8 cellular contexts compared by ENCODE assay signal in genomic region chr1:66532798-66533783, GRCh38. TPM values are rescaled to one million over a fixed set of nuclear protein-coding genes. Genes with fewer than 3 reads are reported as not detected.
DNase-seq lines count a peak whose midpoint lies in the region; ATAC-seq and TF ChIP-seq lines count a peak whose summit lies in the region.

No MANE protein-coding gene starts in this region.

- CTCF ChIA-PET in RWPE1 (lab: Yijun Ruan, JAX), result interaction anchor here (0.6 kb wide), 1 partner anchor 99 kb away, joined by 5 read pairs; no protein-coding TSS in a partner anchor

- H3K27me3 Mint-ChIP-seq in activated naive CD8-positive, alpha-beta T cell treated with anti-CD3 and anti-CD28 coated beads for 36 hours, result peaks cover 56% of the 10 kb centered on the region
- H3K27me3 Mint-ChIP-seq in osteocyte (ENCODE audit: unreplicated experiment), result no peaks in the 10 kb centered on the region

- no peaks in the 10 kb centered on the region for H3K36me3 Mint-ChIP-seq in activated naive CD8-positive, alpha-beta T cell treated with anti-CD3 and anti-CD28 coated beads for 36 hours
- H3K36me3 Mint-ChIP-seq in osteocyte (ENCODE audit: unreplicated experiment), result peaks cover 10% of the 10 kb centered on the region

- H3K27ac ChIP-seq in RWPE1, result no peak overlapping the region

- H3K9me3 Mint-ChIP-seq in activated naive CD8-positive, alpha-beta T cell treated with anti-CD3 and anti-CD28 coated beads for 36 hours, result no peaks in the 10 kb centered on the region
- no peaks in the 10 kb centered on the region for H3K9me3 Mint-ChIP-seq in osteocyte (ENCODE audit: unreplicated experiment)

- peak overlapping the region; percentile 77 for H3K4me3 Mint-ChIP-seq in activated naive CD8-positive, alpha-beta T cell treated with anti-CD3 and anti-CD28 coated beads for 36 hours
- peak overlapping the region; percentile 90 for H3K4me3 Mint-ChIP-seq in osteocyte (ENCODE audit: unreplicated experiment)

- TF ChIP-seq CTCF in osteocyte (IDR thresholded peaks at IDR 0.05) (no peak), RWPE1 (conservative IDR thresholded peaks at IDR 0.05; ENCODE audit: low read depth) (no peak)

- peaks cover 12% of the 10 kb centered on the region for H3K4me1 Mint-ChIP-seq in activated naive CD8-positive, alpha-beta T cell treated with anti-CD3 and anti-CD28 coated beads for 36 hours
- H3K4me1 Mint-ChIP-seq in osteocyte (ENCODE audit: unreplicated experiment), result peaks cover 62% of the 10 kb centered on the region

- peak; percentile 67 for ATAC-seq in Right ventricle myocardium superior (ENCODE audit: poor library complexity)
- no peak for ATAC-seq in HG03139 (IDR thresholded peaks at IDR 0.05; ENCODE audit: unreplicated experiment)

- POLR2A ChIA-PET in RWPE1 (lab: Yijun Ruan, JAX; ENCODE audit: low non-redundant PET), result no interaction called here

- intact Hi-C loops in Right ventricle myocardium superior (cut with DNase I), result no loop called here

- H3K27ac Mint-ChIP-seq in activated naive CD8-positive, alpha-beta T cell treated with anti-CD3 and anti-CD28 coated beads for 36 hours, result no peak overlapping the region
- peak overlapping the region; percentile 98 for H3K27ac Mint-ChIP-seq in osteocyte (ENCODE audit: unreplicated experiment)

- DNase-seq in stimulated activated naive CD4-positive, alpha-beta T cell (lab: John Stamatoyannopoulos, UW), result peak in 4 of 6 experiments; percentile 2 to 32 (median 8)
- DNase-seq in stimulated activated naive CD4-positive, alpha-beta T cell treated with Interleukin-2 at 50 U/mL for 16 hours (lab: John Stamatoyannopoulos, UW), result no peak
- DNase-seq in activated naive CD8-positive, alpha-beta T cell treated with anti-CD3 and anti-CD28 coated beads for 36 hours, result peak; percentile 25
- peak; percentile 44 for DNase-seq in Right ventricle myocardium superior
- no peak for DNase-seq in osteocyte (ENCODE audit: extremely low spot score, unreplicated experiment)
- DNase-seq in effector CD8-positive, alpha-beta T cell (lab: John Stamatoyannopoulos, UW), result no peak
- no peak for DNase-seq in RWPE1 (ENCODE audit: low spot score)

RNA-seq across cellular contexts. Expression of gene SGIP1, which starts 0.9 kb away (rescaled TPM):
- not detected for total RNA-seq in activated naive CD8-positive, alpha-beta T cell treated with anti-CD3 and anti-CD28 coated beads for 36 hours
- total RNA-seq in Right ventricle myocardium superior (3.6 TPM), osteocyte (118 and 123 TPM in 2 replicates)

Comparison
In these comparisons a context has a peak if more than half of its experiments do, and no peak if none do; other contexts are left out.
1. DNase-seq: peak in stimulated activated naive CD4-positive, alpha-beta T cell (4 of 6), activated naive CD8-positive, alpha-beta T cell treated with anti-CD3 and anti-CD28 coated beads for 36 hours (single experiment) and Right ventricle myocardium superior (single experiment); none in stimulated activated naive CD4-positive, alpha-beta T cell treated with Interleukin-2 at 50 U/mL for 16 hours (single experiment), osteocyte (single experiment), effector CD8-positive, alpha-beta T cell (single experiment) and RWPE1 (single experiment).
2. RNA of gene SGIP1, which starts 0.9 kb away (total RNA-seq): 118 to 123 TPM in osteocyte; 3.6 TPM in Right ventricle myocardium superior (single experiment) and not detected in activated naive CD8-positive, alpha-beta T cell treated with anti-CD3 and anti-CD28 coated beads for 36 hours; every median in the first group is over 10 times any median in the second.